In genomic region chr3:126551066-126551838, GRCh38 we compare ENCODE assay signal across 18 cellular contexts. TPM values are rescaled to one million over a fixed set of nuclear protein-coding genes. Genes with fewer than 3 reads are reported as not detected.
DNase-seq lines count a peak whose midpoint lies in the region; ATAC-seq and TF ChIP-seq lines count a peak whose summit lies in the region.
"Had no signal": no experiment of that assay in that cellular context is flagged by ENCODE, and none has a peak within 500 bp of the region (broad histone marks: within the 10 kb centered on the region; RNA-seq: fewer than 3 reads in every experiment).

No MANE protein-coding gene starts in this region.

- H3K27me3 Mint-ChIP-seq in central memory CD8-positive, alpha-beta T cell: peaks cover 22% of the 10 kb centered on the region

- no peaks in the 10 kb centered on the region for H3K36me3 ChIP-seq in suprapubic skin

- H3K9me3 ChIP-seq in suprapubic skin: no peaks in the 10 kb centered on the region
- H3K9me3 ChIP-seq: A549 had no signal

- H3K9me3 Mint-ChIP-seq in central memory CD8-positive, alpha-beta T cell: no peaks in the 10 kb centered on the region
- H3K9me3 Mint-ChIP-seq: neural crest cell had no signal

- H3K27ac ChIP-seq in suprapubic skin: no peak overlapping the region
- H3K27ac ChIP-seq: A549 had no signal

- ATAC-seq in central memory CD8-positive, alpha-beta T cell (replicated peaks; ENCODE audit: extremely low read depth, poor library complexity, severe bottlenecking): no peak
- no peak for ATAC-seq in left lobe of liver
- no peak for ATAC-seq in HG03565 (IDR thresholded peaks at IDR 0.05; ENCODE audit: unreplicated experiment)
- ATAC-seq: A549, T-helper 17 cell had no signal

- peaks cover 1% of the 10 kb centered on the region for H3K27me3 ChIP-seq in suprapubic skin

- no peak for TF ChIP-seq POLR2A in suprapubic skin (IDR thresholded peaks at IDR 0.05)

- H3K4me1 ChIP-seq in suprapubic skin: no peaks in the 10 kb centered on the region
- H3K4me1 ChIP-seq: A549 had no signal

- no peak overlapping the region for H3K27ac Mint-ChIP-seq in central memory CD8-positive, alpha-beta T cell (ENCODE audit: low read depth)
- H3K27ac Mint-ChIP-seq: T-helper 17 cell had no signal

- H3K36me3 Mint-ChIP-seq in central memory CD8-positive, alpha-beta T cell (ENCODE audit: insufficient read depth): peaks cover 2% of the 10 kb centered on the region

- H3K4me3 ChIP-seq in suprapubic skin: no peak overlapping the region
- H3K4me3 ChIP-seq: A549 had no signal

- no peaks in the 10 kb centered on the region for H3K4me1 Mint-ChIP-seq in central memory CD8-positive, alpha-beta T cell

- 75% methylated on average over 9 of the region's 14 CpGs for WGBS in suprapubic skin

- TF ChIP-seq EP300 in suprapubic skin (IDR thresholded peaks at IDR 0.05): no peak

- peak; percentile 1 for DNase-seq in activated CD4-positive, alpha-beta T cell treated with anti-CD3 and anti-CD28 coated beads for 1 hour
- DNase-seq in activated CD4-positive, alpha-beta T cell treated with anti-CD3 and anti-CD28 coated beads for 48 hours: no peak
- DNase-seq in central memory CD8-positive, alpha-beta T cell (ENCODE audit: low spot score in 2 of 2): peak; percentile 6 to 8
- DNase-seq in left lobe of liver (ENCODE audit: low spot score) (peak; percentile 38), suprapubic skin (ENCODE audit: low spot score in 2 of 2) (peak; percentile 30 to 58), NCI-H2196 (lab: John Stamatoyannopoulos, UW; ENCODE audit: unreplicated experiment) (no peak), DMS79 (lab: John Stamatoyannopoulos, UW) (no peak)
- DNase-seq: activated CD4-positive, alpha-beta T cell treated with anti-CD3 and anti-CD28 coated beads, Interleukin-2, amount 50 U/mL, for 48 hours; cortex of kidney; DMS53; foreskin fibroblast; MM.1S; NCI-H2227 treated with DMSO at 0.1 percent for 48 hours; trophoblast cell had no signal

- TF ChIP-seq CTCF in suprapubic skin (IDR thresholded peaks at IDR 0.05): no peak

- no peak overlapping the region for H3K4me3 Mint-ChIP-seq in central memory CD8-positive, alpha-beta T cell
- H3K4me3 Mint-ChIP-seq: neural crest cell, T-helper 17 cell had no signal

RNA-seq across cellular contexts. Expression of gene C3orf22, which starts 7.5 kb away (rescaled TPM):
- total RNA-seq in left lobe of liver: not detected
- not detected for total RNA-seq in suprapubic skin
- total RNA-seq: neural crest cell, T-helper 17 cell had no signal

RNA-seq across cellular contexts. Expression of gene CHST13, which starts 27.3 kb away (rescaled TPM):
- total RNA-seq in left lobe of liver: 43.8 TPM
- not detected for total RNA-seq in suprapubic skin

RNA-seq across cellular contexts. Expression of gene UROC1, which starts 33.7 kb away (rescaled TPM):
- 112 TPM for total RNA-seq in left lobe of liver
- total RNA-seq in suprapubic skin: not detected
- total RNA-seq: neural crest cell, T-helper 17 cell had no signal

Comparison
In these comparisons a context has a peak if more than half of its experiments do, and no peak if none do; other contexts are left out.
1. DNase-seq: peak in activated CD4-positive, alpha-beta T cell treated with anti-CD3 and anti-CD28 coated beads for 1 hour (single experiment), central memory CD8-positive, alpha-beta T cell (2 of 2), left lobe of liver (single experiment) and suprapubic skin (2 of 2); none in activated CD4-positive, alpha-beta T cell treated with anti-CD3 and anti-CD28 coated beads for 48 hours (single experiment), NCI-H2196 (single experiment) and DMS79 (single experiment).
2. RNA of gene CHST13, which starts 27.3 kb away (total RNA-seq): 43.8 TPM in left lobe of liver (single experiment); not detected in suprapubic skin; every median in the first group is over 10 times any median in the second.
3. RNA of gene UROC1, which starts 33.7 kb away (total RNA-seq): 112 TPM in left lobe of liver (single experiment); not detected in suprapubic skin; every median in the first group is over 100 times any median in the second.